23 cellular contexts compared by ENCODE assay signal in genomic region chr7:30708412-30708811, GRCh38. TPM values are rescaled to one million over a fixed set of nuclear protein-coding genes. Genes with fewer than 3 reads are reported as not detected.
"Had no signal": no experiment of that assay in that cellular context is flagged by ENCODE, and none has a peak within 500 bp of the region (broad histone marks: within the 10 kb centered on the region; RNA-seq: fewer than 3 reads in every experiment).

No MANE protein-coding gene starts in this region.

- H3K4me1 ChIP-seq: adrenal gland, ascending aorta, colonic mucosa, sigmoid colon had no signal

- H3K27me3 ChIP-seq: adrenal gland, ascending aorta, colonic mucosa, sigmoid colon, thyroid gland had no signal

- H3K4me3 ChIP-seq: adrenal gland, ascending aorta, colonic mucosa, dorsolateral prefrontal cortex, esophagus squamous epithelium, sigmoid colon, thyroid gland had no signal

- H3K36me3 Mint-ChIP-seq: activated naive CD4-positive, alpha-beta T cell treated with anti-CD3 and anti-CD28 coated beads, Interleukin-2, amount 50 U/mL, for 72 hours; memory B cell had no signal

- H3K27me3 Mint-ChIP-seq: activated T-cell treated with anti-CD3 and anti-CD28 coated beads, Interleukin-2, amount 50 U/mL, for 24 hours; activated T-helper 17 cell treated with anti-CD3 and anti-CD28 coated beads, Interleukin-2, amount 50 U/mL, for 72 hours; central memory CD8-positive, alpha-beta T cell had no signal

- H3K27ac ChIP-seq: adrenal gland, ascending aorta, brain microvascular endothelial cell, colonic mucosa, dorsolateral prefrontal cortex, thyroid gland had no signal

- DNase-seq: activated T-cell treated with anti-CD3 and anti-CD28 coated beads, Interleukin-2, amount 50 U/mL, for 24 hours; brain microvascular endothelial cell; colonic mucosa; dorsolateral prefrontal cortex; effector memory CD8-positive, alpha-beta T cell; esophagus squamous epithelium; hippocampal formation; occipital lobe; stimulated activated CD4-positive, alpha-beta T cell treated with anti-CD3 and anti-CD28 coated beads, Interleukin-4, amount 100 ng/mL, for 4 hours; stimulated activated naive CD8-positive, alpha-beta T cell treated with anti-CD3 and anti-CD28 coated beads, Interleukin-15, Interleukin-2, amounts not matched to agents 100 U/mL and 50 U/mL, for 24 hours; T-helper 1 cell had no signal

- ATAC-seq: activated naive CD4-positive, alpha-beta T cell treated with anti-CD3 and anti-CD28 coated beads, Interleukin-2, amount 50 U/mL, for 72 hours; activated T-helper 17 cell treated with anti-CD3 and anti-CD28 coated beads, Interleukin-2, amount 50 U/mL, for 72 hours; effector memory CD8-positive, alpha-beta T cell; stimulated activated naive CD8-positive, alpha-beta T cell treated with anti-CD3 and anti-CD28 coated beads, Interleukin-15, Interleukin-2, amounts not matched to agents 100 U/mL and 50 U/mL, for 24 hours had no signal

- H3K9me3 ChIP-seq: adrenal gland, ascending aorta, colonic mucosa, esophagus squamous epithelium, sigmoid colon, thyroid gland had no signal

- H3K27ac Mint-ChIP-seq: activated naive CD4-positive, alpha-beta T cell treated with anti-CD3 and anti-CD28 coated beads, Interleukin-2, amount 50 U/mL, for 72 hours; activated T-cell treated with anti-CD3 and anti-CD28 coated beads, Interleukin-2, amount 50 U/mL, for 24 hours; activated T-helper 17 cell treated with anti-CD3 and anti-CD28 coated beads, Interleukin-2, amount 50 U/mL, for 72 hours; effector memory CD8-positive, alpha-beta T cell; memory B cell had no signal

- H3K4me1 Mint-ChIP-seq: central memory CD8-positive, alpha-beta T cell; memory B cell had no signal

- H3K4me3 Mint-ChIP-seq: activated T-cell treated with anti-CD3 and anti-CD28 coated beads, Interleukin-2, amount 50 U/mL, for 24 hours; activated T-helper 17 cell treated with anti-CD3 and anti-CD28 coated beads, Interleukin-2, amount 50 U/mL, for 72 hours; central memory CD8-positive, alpha-beta T cell; effector memory CD8-positive, alpha-beta T cell; memory B cell had no signal

- H3K36me3 ChIP-seq: adrenal gland, ascending aorta, brain microvascular endothelial cell, colonic mucosa, esophagus squamous epithelium, sigmoid colon, thyroid gland had no signal

- H3K9me3 Mint-ChIP-seq: activated naive CD4-positive, alpha-beta T cell treated with anti-CD3 and anti-CD28 coated beads, Interleukin-2, amount 50 U/mL, for 72 hours; activated T-cell treated with anti-CD3 and anti-CD28 coated beads, Interleukin-2, amount 50 U/mL, for 24 hours; activated T-helper 17 cell treated with anti-CD3 and anti-CD28 coated beads, Interleukin-2, amount 50 U/mL, for 72 hours; central memory CD8-positive, alpha-beta T cell; effector memory CD8-positive, alpha-beta T cell had no signal

RNA-seq across cellular contexts. Expression of gene CRHR2, which starts 26.2 kb away (rescaled TPM):
- total RNA-seq: activated naive CD4-positive, alpha-beta T cell treated with anti-CD3 and anti-CD28 coated beads, Interleukin-2, amount 50 U/mL, for 72 hours; activated T-helper 17 cell treated with anti-CD3 and anti-CD28 coated beads, Interleukin-2, amount 50 U/mL, for 72 hours; endothelial cell of umbilical vein; fibroblast of villous mesenchyme; glomerular endothelial cell; mononuclear cell; sigmoid colon had no signal

RNA-seq across cellular contexts. Expression of gene INMT, which starts 43.5 kb away (rescaled TPM):
- total RNA-seq: endothelial cell of umbilical vein had no signal
